In the genomic region with DNA sequence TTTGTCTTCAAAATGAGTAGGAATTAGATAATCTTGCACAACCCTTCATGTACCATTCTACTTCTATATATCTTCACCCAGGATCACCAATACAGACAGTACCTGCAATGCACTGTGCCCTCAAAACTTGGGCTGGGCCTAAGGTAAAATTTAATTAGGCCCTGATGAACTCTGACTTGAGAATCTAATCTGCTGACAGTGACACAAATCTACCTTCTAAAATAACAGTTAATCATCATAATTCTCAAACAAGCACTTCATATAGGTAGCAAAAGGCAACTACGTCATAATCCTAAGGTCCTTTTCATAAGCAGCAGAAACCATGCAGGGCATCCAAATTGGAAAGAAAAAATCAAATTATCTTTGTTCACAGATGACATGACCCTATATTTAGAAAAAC, we compare ENCODE assay signal across 26 cellular contexts. TPM values are rescaled to one million over a fixed set of nuclear protein-coding genes. Genes with fewer than 3 reads are reported as not detected.
DNase-seq lines count a peak whose midpoint lies in the region; ATAC-seq, FAIRE-seq and TF ChIP-seq lines count a peak whose summit lies in the region.
"Had no signal": no experiment of that assay in that cellular context is flagged by ENCODE, and none has a peak within 500 bp of the region (broad histone marks: within the 10 kb centered on the region; RNA-seq: fewer than 3 reads in every experiment).

No MANE protein-coding gene starts in this region.

- no peak for FAIRE-seq in HepG2 (lab: Jason Lieb, UNC)
- no peak for FAIRE-seq in HTR-8/SVneo (lab: Jason Lieb, UNC)
- FAIRE-seq: A204.1, GM12878, GM12892, GM18507 had no signal

- H3K4me3 Mint-ChIP-seq in CD4-positive, CD25-positive, alpha-beta regulatory T cell: peak overlapping the region in 1 of 4 donors; percentile 22
- H3K4me3 Mint-ChIP-seq in activated CD4-positive, alpha-beta T cell treated with anti-CD3 and anti-CD28 coated beads for 36 hours: no peak overlapping the region
- H3K4me3 Mint-ChIP-seq: B cell; CD4-positive, alpha-beta memory T cell had no signal

- in situ Hi-C loops in HepG2 (cut with HindIII; ENCODE audit: extremely low pct_ligation_motif_present, low pct_unique_long_range_greater_than_20kb): no loop called here

- no peak overlapping the region for H3K4me2 ChIP-seq in HepG2 (ENCODE audit: low read depth, low read length)
- H3K4me2 ChIP-seq: BLaER1 treated with 17β-estradiol and CSF1 and Interleukin-3, amounts not matched to agents 10 nM and 100 nM had no signal

- no peaks in the 10 kb centered on the region for H3K79me2 ChIP-seq in HepG2 (ENCODE audit: insufficient read depth, low read length)

- H3K4me3 ChIP-seq in HepG2 (replicated peaks in 1 of 3; ENCODE audit: insufficient read depth in 1 of 3, low read depth in 2 of 3, low read length in 3 of 3) (no peak overlapping the region), right lobe of liver (no peak overlapping the region), NB4 (ENCODE audit: low read depth, low read length) (no peak overlapping the region)
- H3K4me3 ChIP-seq in CD4-positive, CD25-positive, alpha-beta regulatory T cell (ENCODE audit: low read depth, low read length): no peak overlapping the region
- H3K4me3 ChIP-seq: BLaER1 treated with 17β-estradiol and CSF1 and Interleukin-3, amounts not matched to agents 10 nM and 100 nM; GM12878 had no signal

- no peak overlapping the region for H3K9ac ChIP-seq in HepG2 (ENCODE audit: insufficient read depth, low read depth, low read length)
- H3K9ac ChIP-seq: BLaER1 treated with 17β-estradiol and CSF1 and Interleukin-3, amounts not matched to agents 10 nM and 100 nM had no signal

- DNase-seq in HepG2 (ENCODE audit: low spot score) (no peak), right lobe of liver (no peak), NB4 (ENCODE audit: low read depth) (peak; percentile 1), HTR-8/SVneo (ENCODE audit: insufficient read length, low spot score) (no peak), T-helper 1 cell (no peak)
- DNase-seq in CD4-positive, CD25-positive, alpha-beta regulatory T cell: no peak
- DNase-seq in activated CD4-positive, alpha-beta T cell treated with anti-CD3 and anti-CD28 coated beads for 36 hours: no peak
- DNase-seq: 8988T; AML-193; CD4-positive, alpha-beta memory T cell; CD8-positive, alpha-beta memory T cell; COR-L47; DMS 273 treated with DMSO at 0.1 percent for 48 hours; DMS153; DMS53; DMS79; DND-41; EL; GDM1 had no signal

- no peak for TF ChIP-seq RAD21 in HepG2 (CRISPR knock-in tag; IDR thresholded peaks at IDR 0.05)

- H3K27me3 ChIP-seq in HepG2 (ENCODE audit: control insufficient read depth in 1 of 2, insufficient read depth in 2 of 2, low read length in 2 of 2): no peaks in the 10 kb centered on the region
- no peaks in the 10 kb centered on the region for H3K27me3 ChIP-seq in right lobe of liver
- no peaks in the 10 kb centered on the region for H3K27me3 ChIP-seq in CD4-positive, CD25-positive, alpha-beta regulatory T cell (ENCODE audit: control insufficient read depth, insufficient read depth, low read length)
- H3K27me3 ChIP-seq: BLaER1 treated with 17β-estradiol and CSF1 and Interleukin-3, amounts not matched to agents 10 nM and 100 nM had no signal

- TF ChIP-seq CTCF in HepG2 (CRISPR knock-in tag; IDR thresholded peaks at IDR 0.05): no peak
- TF ChIP-seq CTCF in right lobe of liver (IDR thresholded peaks at IDR 0.05): no peak
- TF ChIP-seq CTCF in NB4 (IDR thresholded peaks at IDR 0.05; ENCODE audit: low read depth, low read length): no peak

- H3K4me1 Mint-ChIP-seq in CD4-positive, CD25-positive, alpha-beta regulatory T cell: peaks cover 10 to 38% (median 27%) of the 10 kb centered on the region in 4 donors
- H3K4me1 Mint-ChIP-seq in activated CD4-positive, alpha-beta T cell treated with anti-CD3 and anti-CD28 coated beads for 36 hours: peaks cover 12% of the 10 kb centered on the region

- TF ChIP-seq EP300 in HepG2 (IDR thresholded peaks at IDR 0.05; ENCODE audit: low read depth in 2 of 2, low read length in 2 of 2) (no peak), HepG2 (CRISPR knock-in tag; IDR thresholded peaks at IDR 0.05; ENCODE audit: borderline replicate concordance) (no peak)

- TF ChIP-seq POLR2A in HepG2 (IDR thresholded peaks at IDR 0.05; ENCODE audit: insufficient read depth in 1 of 2, low read depth in 2 of 2, low read length in 2 of 2): no peak
- no peak for TF ChIP-seq POLR2A in right lobe of liver (IDR thresholded peaks at IDR 0.05)
- TF ChIP-seq POLR2A in NB4 (IDR thresholded peaks at IDR 0.05; ENCODE audit: extremely low read depth, insufficient read length): no peak

- BruUV-seq in HepG2 (replicated peaks; lab: Mats Ljungman, UMichigan): no TSS peak

- H3K27ac ChIP-seq in HepG2 (ENCODE audit: extremely low read length, insufficient read depth, low read length) (no peak overlapping the region), right lobe of liver (no peak overlapping the region)
- no peak overlapping the region for H3K27ac ChIP-seq in CD4-positive, CD25-positive, alpha-beta regulatory T cell (ENCODE audit: insufficient read depth, low read length, poor library complexity, severe bottlenecking)
- H3K27ac ChIP-seq: BLaER1 treated with 17β-estradiol and CSF1 and Interleukin-3, amounts not matched to agents 10 nM and 100 nM; C4-2B had no signal

- H3K9me3 ChIP-seq in HepG2 (ENCODE audit: low read length): no peaks in the 10 kb centered on the region
- H3K9me3 ChIP-seq in right lobe of liver: no peaks in the 10 kb centered on the region
- H3K9me3 ChIP-seq in CD4-positive, CD25-positive, alpha-beta regulatory T cell (ENCODE audit: control insufficient read depth in 2 of 2, low read length in 2 of 2): peaks cover 0 to 2% of the 10 kb centered on the region in 2 experiments

- whole genome bisulfite sequencing in HepG2 (ENCODE audit: low lambda C conversion rate): 98% methylated on average over 1 of the region's 1 CpG
- 92% methylated on average over 1 of the region's 1 CpG for WGBS in right lobe of liver (ENCODE audit: insufficient coverage, low coverage, low lambda C conversion rate, missing lambda C conversion rate)

- intact Hi-C loops in HepG2 (cut with micrococcal nuclease; ENCODE audit: unreplicated experiment) (loop anchor here (10.0 kb wide), 1 partner anchor 392 kb away; no protein-coding TSS in a partner anchor), right lobe of liver (cut with DNase I) (no loop called here)
- intact Hi-C loops in activated CD4-positive, alpha-beta T cell treated with anti-CD3 and anti-CD28 coated beads for 36 hours (cut with DNase I, micrococcal nuclease): no loop called here

- H3K4me1 ChIP-seq in HepG2 (ENCODE audit: insufficient read depth, low read length) (peaks cover 10% of the 10 kb centered on the region), right lobe of liver (no peaks in the 10 kb centered on the region)
- peaks cover 13% of the 10 kb centered on the region for H3K4me1 ChIP-seq in CD4-positive, CD25-positive, alpha-beta regulatory T cell (ENCODE audit: control insufficient read depth, insufficient read depth, low read length, poor library complexity, severe bottlenecking)

- ATAC-seq in HepG2: no peak
- ATAC-seq in right lobe of liver: no peak
- no peak for ATAC-seq in CD4-positive, CD25-positive, alpha-beta regulatory T cell (ENCODE audit: low read depth in 2 of 2)
- no peak for ATAC-seq in activated CD4-positive, alpha-beta T cell treated with anti-CD3 and anti-CD28 coated beads for 36 hours
- ATAC-seq: GM12878 had no signal

- H3K27ac Mint-ChIP-seq in CD4-positive, CD25-positive, alpha-beta regulatory T cell: peak overlapping the region in 2 of 3 donors; percentile 6 to 16
- no peak overlapping the region for H3K27ac Mint-ChIP-seq in activated CD4-positive, alpha-beta T cell treated with anti-CD3 and anti-CD28 coated beads for 36 hours
- H3K27ac Mint-ChIP-seq: B cell; CD4-positive, alpha-beta memory T cell had no signal

- no peaks in the 10 kb centered on the region for H4K20me1 ChIP-seq in HepG2 (ENCODE audit: insufficient read depth, low read length)
- H4K20me1 ChIP-seq: BLaER1 treated with 17β-estradiol and CSF1 and Interleukin-3, amounts not matched to agents 10 nM and 100 nM had no signal

- peaks cover 0 to 4% (median 0%) of the 10 kb centered on the region in 7 donors for H3K9me3 Mint-ChIP-seq in CD4-positive, CD25-positive, alpha-beta regulatory T cell
- H3K9me3 Mint-ChIP-seq in activated CD4-positive, alpha-beta T cell treated with anti-CD3 and anti-CD28 coated beads for 36 hours (ENCODE audit: low read depth): peaks cover 7% of the 10 kb centered on the region
- H3K9me3 Mint-ChIP-seq: CD8-positive, alpha-beta memory T cell had no signal

- CTCF ChIA-PET in HepG2 (lab: Yijun Ruan, JAX; ENCODE audit: low intra/inter-chr PET ratio, low total read pairs): no interaction called here
- CTCF ChIA-PET in activated CD4-positive, alpha-beta T cell treated with anti-CD3 and anti-CD28 coated beads for 36 hours (lab: Charles Lee): interaction anchor here (0.7 kb wide), 1 partner anchor 1149 kb away, joined by 3 read pairs; no protein-coding TSS in a partner anchor

- no peaks in the 10 kb centered on the region for H3K36me3 ChIP-seq in HepG2 (replicated peaks in 1 of 2; ENCODE audit: control insufficient read depth in 1 of 2, insufficient read depth in 2 of 2, low read length in 2 of 2)
- peaks cover 0 to 3% (median 1%) of the 10 kb centered on the region in 4 donors for H3K36me3 ChIP-seq in right lobe of liver
- peaks cover 23% of the 10 kb centered on the region for H3K36me3 ChIP-seq in CD4-positive, CD25-positive, alpha-beta regulatory T cell (ENCODE audit: control insufficient read depth, insufficient read depth, low read length)

- H3K27me3 Mint-ChIP-seq in CD4-positive, CD25-positive, alpha-beta regulatory T cell: peaks cover 4% of the 10 kb centered on the region
- no peaks in the 10 kb centered on the region for H3K27me3 Mint-ChIP-seq in activated CD4-positive, alpha-beta T cell treated with anti-CD3 and anti-CD28 coated beads for 36 hours
- H3K27me3 Mint-ChIP-seq: B cell; CD4-positive, alpha-beta memory T cell; CD8-positive, alpha-beta memory T cell had no signal

- H2AFZ ChIP-seq in HepG2 (ENCODE audit: low read length): no peak overlapping the region

- POLR2A ChIA-PET in HepG2 (lab: Yijun Ruan, JAX): no interaction called here
- POLR2A ChIA-PET in activated CD4-positive, alpha-beta T cell treated with anti-CD3 and anti-CD28 coated beads for 36 hours (lab: Charles Lee): no interaction called here

- peaks cover 27% of the 10 kb centered on the region for H3K36me3 Mint-ChIP-seq in CD4-positive, CD25-positive, alpha-beta regulatory T cell
- H3K36me3 Mint-ChIP-seq in activated CD4-positive, alpha-beta T cell treated with anti-CD3 and anti-CD28 coated beads for 36 hours (ENCODE audit: low read depth): peaks cover 42% of the 10 kb centered on the region

RNA-seq across cellular contexts. Expression of gene ZNF25, which starts 4.1 kb away (rescaled TPM):
- total RNA-seq in HepG2 (2016; rRNA removed; fragmentation: Illumina TruSeq; extraction: Trizol) (1.4 and 1.6 TPM in 2 replicates), right lobe of liver (1 to 10 TPM; 1.1 to 3.1 (median 2.6) TPM)
- total RNA-seq in HepG2 (2016; cell fraction: cytosol; rRNA removed; fragmentation: Illumina TruSeq; extraction: Trizol; ENCODE audit: low read depth): 0.40 and 0.71 TPM in 2 replicates
- total RNA-seq in HepG2 (2016; cell fraction: insoluble cytoplasmic fraction; rRNA removed; fragmentation: Illumina TruSeq; extraction: Trizol): 1.4 and 1.8 TPM in 2 replicates
- total RNA-seq in HepG2 (2016; cell fraction: membrane; rRNA removed; fragmentation: Illumina TruSeq; extraction: Trizol): 1.8 and 2.0 TPM in 2 replicates
- total RNA-seq in HepG2 (2016; cell fraction: nucleus; rRNA removed; fragmentation: Illumina TruSeq; extraction: Trizol): 1.7 and 2.0 TPM in 2 replicates
- polyA plus RNA-seq in HepG2 (2011; rRNA removed): 1.5 and 1.6 TPM in 2 replicates
- 0.40 and 0.81 TPM in 2 replicates for polyA plus RNA-seq in HepG2 (2011; cell fraction: cytosol; rRNA removed)
- polyA plus RNA-seq in HepG2 (2011; cell fraction: nucleus; rRNA removed): 1.3 and 1.7 TPM in 2 replicates
- 1.1 and 1.3 TPM in 2 replicates for polyA plus RNA-seq in HepG2 (2012)
- polyA plus RNA-seq in HepG2 (2016; cell fraction: cytosol; fragmentation: Illumina TruSeq; extraction: Trizol; ENCODE audit: low read depth): 0.25 and 0.28 TPM in 2 replicates
- 1.5 TPM in 2 replicates for polyA plus RNA-seq in HepG2 (2016; cell fraction: insoluble cytoplasmic fraction; fragmentation: Illumina TruSeq; extraction: Trizol; ENCODE audit: low read depth)
- polyA plus RNA-seq in HepG2 (2016; cell fraction: membrane; fragmentation: Illumina TruSeq; extraction: Trizol; ENCODE audit: low read depth): 0.87 and 0.98 TPM in 2 replicates
- polyA plus RNA-seq in HepG2 (2016; cell fraction: nucleus; fragmentation: Illumina TruSeq; extraction: Trizol; ENCODE audit: insufficient read depth, low read depth): 3.4 and 4.1 TPM in 2 replicates
- polyA minus RNA-seq in HepG2 (2011; rRNA and poly(A)+ RNA removed; ENCODE audit: low replicate concordance): 0.12 and 0.24 TPM in 2 replicates
- polyA minus RNA-seq in HepG2 (2011; cell fraction: cytosol; rRNA and poly(A)+ RNA removed): 0.89 and 1.1 TPM in 2 replicates
- 1.3 and 1.7 TPM in 2 replicates for polyA minus RNA-seq in HepG2 (2011; cell fraction: nucleus; rRNA and poly(A)+ RNA removed)
- total RNA-seq in CD4-positive, CD25-positive, alpha-beta regulatory T cell: 5.9 TPM
- polyA plus RNA-seq in CD4-positive, CD25-positive, alpha-beta regulatory T cell: 1 to 10 TPM; 3.0 to 5.6 (median 5.1) TPM
- total RNA-seq in activated CD4-positive, alpha-beta T cell treated with anti-CD3 and anti-CD28 coated beads for 36 hours: 1 to 10 TPM; 7.3 to 7.5 TPM

RNA-seq across cellular contexts. Expression of gene ZNF33A, which starts 38.1 kb away (rescaled TPM):
- 22.5 and 35.5 TPM in 2 replicates for total RNA-seq in HepG2 (2016; rRNA removed; fragmentation: Illumina TruSeq; extraction: Trizol)
- total RNA-seq in HepG2 (2016; cell fraction: cytosol; rRNA removed; fragmentation: Illumina TruSeq; extraction: Trizol; ENCODE audit: low read depth): 2.3 and 3.1 TPM in 2 replicates
- 21.6 and 34.4 TPM in 2 replicates for total RNA-seq in HepG2 (2016; cell fraction: insoluble cytoplasmic fraction; rRNA removed; fragmentation: Illumina TruSeq; extraction: Trizol)
- total RNA-seq in HepG2 (2016; cell fraction: membrane; rRNA removed; fragmentation: Illumina TruSeq; extraction: Trizol): 10.1 and 10.8 TPM in 2 replicates
- 32.1 and 33.5 TPM in 2 replicates for total RNA-seq in HepG2 (2016; cell fraction: nucleus; rRNA removed; fragmentation: Illumina TruSeq; extraction: Trizol)
- 11.1 and 13.1 TPM in 2 replicates for polyA plus RNA-seq in HepG2 (2011; rRNA removed)
- polyA plus RNA-seq in HepG2 (2011; cell fraction: cytosol; rRNA removed): 5.0 and 7.0 TPM in 2 replicates
- 10.1 and 10.9 TPM in 2 replicates for polyA plus RNA-seq in HepG2 (2011; cell fraction: nucleus; rRNA removed)
- 11.7 and 12.5 TPM in 2 replicates for polyA plus RNA-seq in HepG2 (2012)
- polyA plus RNA-seq in HepG2 (2016; cell fraction: cytosol; fragmentation: Illumina TruSeq; extraction: Trizol; ENCODE audit: low read depth): 2.9 and 3.5 TPM in 2 replicates
- 20.2 and 21.8 TPM in 2 replicates for polyA plus RNA-seq in HepG2 (2016; cell fraction: insoluble cytoplasmic fraction; fragmentation: Illumina TruSeq; extraction: Trizol; ENCODE audit: low read depth)
- polyA plus RNA-seq in HepG2 (2016; cell fraction: membrane; fragmentation: Illumina TruSeq; extraction: Trizol; ENCODE audit: low read depth): 6.5 and 7.0 TPM in 2 replicates
- polyA plus RNA-seq in HepG2 (2016; cell fraction: nucleus; fragmentation: Illumina TruSeq; extraction: Trizol; ENCODE audit: insufficient read depth, low read depth): 29.0 and 36.8 TPM in 2 replicates
- polyA minus RNA-seq in HepG2 (2011; rRNA and poly(A)+ RNA removed; ENCODE audit: low replicate concordance): 15.2 and 20.1 TPM in 2 replicates
- 9.8 and 10.1 TPM in 2 replicates for polyA minus RNA-seq in HepG2 (2011; cell fraction: cytosol; rRNA and poly(A)+ RNA removed)
- polyA minus RNA-seq in HepG2 (2011; cell fraction: nucleus; rRNA and poly(A)+ RNA removed): 47.1 and 49.6 TPM in 2 replicates
- total RNA-seq in right lobe of liver: 10 to 100 TPM; 12.3 to 24.2 (median 15.7) TPM
- total RNA-seq in CD4-positive, CD25-positive, alpha-beta regulatory T cell: 46.0 TPM
- 10 to 100 TPM; 17.0 to 21.6 (median 19.3) TPM for polyA plus RNA-seq in CD4-positive, CD25-positive, alpha-beta regulatory T cell
- total RNA-seq in activated CD4-positive, alpha-beta T cell treated with anti-CD3 and anti-CD28 coated beads for 36 hours: 10 to 100 TPM; 18.7 to 20.0 TPM
